9 cellular contexts compared by ENCODE assay signal in the genomic region with DNA sequence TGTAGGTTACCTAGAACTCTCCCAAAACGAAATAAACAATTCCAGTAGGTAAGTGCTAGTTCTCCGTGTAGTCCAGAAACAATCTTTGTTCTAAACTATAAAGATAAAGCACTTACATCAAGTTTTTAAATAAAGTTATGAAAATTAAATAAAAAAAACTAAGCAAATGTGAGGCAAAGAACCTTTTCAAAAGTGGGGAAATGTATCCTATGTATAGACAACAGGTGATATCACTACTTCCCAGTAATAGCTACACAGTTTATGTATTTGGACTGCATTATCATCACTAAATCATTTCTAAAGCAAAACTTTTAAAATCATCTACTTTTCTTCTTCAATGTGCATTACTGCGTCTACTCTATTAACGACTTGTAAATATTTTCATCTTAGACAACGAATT. TPM values are rescaled to one million over a fixed set of nuclear protein-coding genes. Genes with fewer than 3 reads are reported as not detected.
DNase-seq lines count a peak whose midpoint lies in the region; ATAC-seq, FAIRE-seq and TF ChIP-seq lines count a peak whose summit lies in the region.
"Had no signal": no experiment of that assay in that cellular context is flagged by ENCODE, and none has a peak within 500 bp of the region (broad histone marks: within the 10 kb centered on the region; RNA-seq: fewer than 3 reads in every experiment).

No MANE protein-coding gene starts in this region.

- CTCF ChIA-PET in activated CD8-positive, alpha-beta memory T cell treated with anti-CD3 and anti-CD28 coated beads, Interleukin-2, amount 10 ng/mL, durations not matched to agents 7 days and 5 days (lab: Charles Lee), result no interaction called here

- no peak for TF ChIP-seq CTCF in keratinocyte (optimal IDR thresholded peaks at IDR 0.05 in 1 of 3, IDR thresholded peaks at IDR 0.05 in 1 of 3, conservative IDR thresholded peaks at IDR 0.05 in 1 of 3; ENCODE audit: extremely low read depth in 1 of 3, insufficient read depth in 2 of 3, low read length in 3 of 3)
- no peak for TF ChIP-seq CTCF in suprapubic skin (IDR thresholded peaks at IDR 0.05)

- peaks cover 1 to 8% of the 10 kb centered on the region in 2 experiments for H3K36me3 ChIP-seq in keratinocyte (ENCODE audit: control insufficient read depth in 2 of 2, extremely low read depth in 1 of 2, insufficient read depth in 2 of 2, low read length in 2 of 2)
- no peaks in the 10 kb centered on the region for H3K36me3 ChIP-seq in suprapubic skin

- no peak for DNase-seq in activated CD8-positive, alpha-beta memory T cell treated with anti-CD3 and anti-CD28 coated beads, Interleukin-2, amount 10 ng/mL, durations not matched to agents 7 days and 5 days
- DNase-seq in activated CD8-positive, alpha-beta memory T cell treated with anti-CD3 and anti-CD28 coated beads for 24 hours, result no peak
- DNase-seq in keratinocyte (ENCODE audit: low read depth, low spot score), result no peak
- DNase-seq in suprapubic skin (ENCODE audit: low spot score in 2 of 2), result no peak
- DNase-seq in NCI-H1694 treated with DMSO at 0.1 percent for 48 hours (lab: John Stamatoyannopoulos, UW), result no peak
- no peak for DNase-seq in stimulated activated CD4-positive, alpha-beta T cell treated with anti-CD3 and anti-CD28 coated beads, Interleukin-1b, Interleukin-23, amount 100 ng/mL, for 48 hours

- H3K27ac ChIP-seq in keratinocyte (ENCODE audit: control insufficient read depth, insufficient read depth, low read length) (peak overlapping the region; percentile 97), suprapubic skin (no peak overlapping the region)
- H3K27ac ChIP-seq: C4-2B had no signal

- peaks cover 4% of the 10 kb centered on the region for H3K9me1 ChIP-seq in keratinocyte (ENCODE audit: control insufficient read depth, extremely low read depth, insufficient read depth, low read length)

- dilution Hi-C loops in keratinocyte (cut with MboI; ENCODE audit: extremely low pct_ligation_motif_present, low sequenced_read_pairs), result no loop called here

- H3K4me1 ChIP-seq in keratinocyte (ENCODE audit: control insufficient read depth, extremely low read depth, insufficient read depth, low read length), result peaks cover 29% of the 10 kb centered on the region
- H3K4me1 ChIP-seq in suprapubic skin, result peaks cover 59% of the 10 kb centered on the region

- H3K9me3 ChIP-seq in keratinocyte (ENCODE audit: control insufficient read depth, low read depth, low read length), result no peaks in the 10 kb centered on the region
- no peaks in the 10 kb centered on the region for H3K9me3 ChIP-seq in suprapubic skin

- H3K4me1 Mint-ChIP-seq in activated CD8-positive, alpha-beta memory T cell treated with anti-CD3 and anti-CD28 coated beads, Interleukin-2, amount 10 ng/mL, durations not matched to agents 7 days and 5 days, result peaks cover 41% of the 10 kb centered on the region
- peaks cover 54% of the 10 kb centered on the region for H3K4me1 Mint-ChIP-seq in activated naive CD8-positive, alpha-beta T cell (ENCODE audit: low read depth)

- WGBS in suprapubic skin, result 14% methylated on average over 5 of the region's 5 CpGs

- H3K9ac ChIP-seq in keratinocyte (ENCODE audit: control insufficient read depth, extremely low read depth, insufficient read depth, low read length), result peak overlapping the region; percentile 99

- no peak for ATAC-seq in activated CD8-positive, alpha-beta memory T cell treated with anti-CD3 and anti-CD28 coated beads, Interleukin-2, amount 10 ng/mL, durations not matched to agents 7 days and 5 days
- no peak for ATAC-seq in GM18517 (IDR thresholded peaks at IDR 0.05; ENCODE audit: unreplicated experiment)

- no peak overlapping the region for H2AFZ ChIP-seq in keratinocyte (ENCODE audit: control insufficient read depth, low read length)

- H3K27me3 ChIP-seq in keratinocyte (ENCODE audit: control insufficient read depth, extremely low read depth, insufficient read depth, low read length), result no peaks in the 10 kb centered on the region
- no peaks in the 10 kb centered on the region for H3K27me3 ChIP-seq in suprapubic skin

- H3K4me3 ChIP-seq in keratinocyte (ENCODE audit: control insufficient read depth in 2 of 3, extremely low read depth in 1 of 3, insufficient read depth in 2 of 3, low read depth in 1 of 3, low read length in 3 of 3) (peak overlapping the region; percentile 92 to 98 (median 97)), suprapubic skin (peak overlapping the region; percentile 93)

- H3K4me3 Mint-ChIP-seq in activated CD8-positive, alpha-beta memory T cell treated with anti-CD3 and anti-CD28 coated beads, Interleukin-2, amount 10 ng/mL, durations not matched to agents 7 days and 5 days, result peak overlapping the region; percentile 87
- peak overlapping the region; percentile 96 for H3K4me3 Mint-ChIP-seq in activated naive CD8-positive, alpha-beta T cell

- H3K27me3 Mint-ChIP-seq in activated CD8-positive, alpha-beta memory T cell treated with anti-CD3 and anti-CD28 coated beads, Interleukin-2, amount 10 ng/mL, durations not matched to agents 7 days and 5 days, result no peaks in the 10 kb centered on the region
- no peaks in the 10 kb centered on the region for H3K27me3 Mint-ChIP-seq in activated naive CD8-positive, alpha-beta T cell

- peak overlapping the region; percentile 98 for H3K27ac Mint-ChIP-seq in activated CD8-positive, alpha-beta memory T cell treated with anti-CD3 and anti-CD28 coated beads, Interleukin-2, amount 10 ng/mL, durations not matched to agents 7 days and 5 days
- peak overlapping the region; percentile 99 for H3K27ac Mint-ChIP-seq in activated naive CD8-positive, alpha-beta T cell

- peaks cover 12% of the 10 kb centered on the region for H4K20me1 ChIP-seq in keratinocyte (ENCODE audit: control insufficient read depth, extremely low read depth, insufficient read depth, low read length)

- H3K4me2 ChIP-seq in keratinocyte (ENCODE audit: control insufficient read depth, extremely low read depth, insufficient read depth, low read depth, low read length), result peak overlapping the region; percentile 82

- TF ChIP-seq EP300 in suprapubic skin (IDR thresholded peaks at IDR 0.05), result no peak

- no peaks in the 10 kb centered on the region for H3K9me3 Mint-ChIP-seq in activated CD8-positive, alpha-beta memory T cell treated with anti-CD3 and anti-CD28 coated beads, Interleukin-2, amount 10 ng/mL, durations not matched to agents 7 days and 5 days (ENCODE audit: low read depth)
- H3K9me3 Mint-ChIP-seq in activated naive CD8-positive, alpha-beta T cell (ENCODE audit: low read depth), result no peaks in the 10 kb centered on the region

- peaks cover 69% of the 10 kb centered on the region for H3K79me2 ChIP-seq in keratinocyte (ENCODE audit: control insufficient read depth, insufficient read depth, low read length)

- TF ChIP-seq POLR2A in suprapubic skin (IDR thresholded peaks at IDR 0.05), result no peak

- no peak for FAIRE-seq in keratinocyte (lab: Jason Lieb, UNC)

- peaks cover 17% of the 10 kb centered on the region for H3K36me3 Mint-ChIP-seq in activated CD8-positive, alpha-beta memory T cell treated with anti-CD3 and anti-CD28 coated beads, Interleukin-2, amount 10 ng/mL, durations not matched to agents 7 days and 5 days
- H3K36me3 Mint-ChIP-seq in activated naive CD8-positive, alpha-beta T cell, result peaks cover 2% of the 10 kb centered on the region

RNA-seq across cellular contexts. Expression of gene YTHDC1, which starts 2.0 kb away (rescaled TPM):
- total RNA-seq in activated CD8-positive, alpha-beta memory T cell treated with anti-CD3 and anti-CD28 coated beads, Interleukin-2, amount 10 ng/mL, durations not matched to agents 7 days and 5 days, result 10 to 100 TPM; 70.7 to 76.6 TPM
- 39.1 to 74.2 TPM (median 43.8 TPM) in 3 replicates for polyA plus RNA-seq in keratinocyte
- polyA plus RNA-seq in keratinocyte (2011; ENCODE audit: low read depth), result 180 TPM
- polyA plus RNA-seq in keratinocyte (2011; cell fraction: cytosol; rRNA removed), result 30.8 and 45.4 TPM in 2 replicates
- polyA plus RNA-seq in keratinocyte (2011; cell fraction: nucleus; rRNA removed), result 103 and 139 TPM in 2 replicates
- polyA plus RNA-seq in keratinocyte (2012; ENCODE audit: low replicate concordance), result 49.7 and 83.7 TPM in 2 replicates
- polyA minus RNA-seq in keratinocyte, result 23.9 to 59.1 TPM (median 29.9 TPM) in 3 replicates
- polyA minus RNA-seq in keratinocyte (2011; cell fraction: cytosol; rRNA and poly(A)+ RNA removed), result 16.5 TPM
- polyA minus RNA-seq in keratinocyte (2011; cell fraction: nucleus; rRNA and poly(A)+ RNA removed), result 50.0 and 81.9 TPM in 2 replicates
- 100 to 1,000 TPM in 1 of 4 donors, 10 to 100 TPM in 3; 47.2 to 146 (median 64.0) TPM for total RNA-seq in suprapubic skin
